Comparison of ENCODE assay signal across 19 cellular contexts in the genomic region with DNA sequence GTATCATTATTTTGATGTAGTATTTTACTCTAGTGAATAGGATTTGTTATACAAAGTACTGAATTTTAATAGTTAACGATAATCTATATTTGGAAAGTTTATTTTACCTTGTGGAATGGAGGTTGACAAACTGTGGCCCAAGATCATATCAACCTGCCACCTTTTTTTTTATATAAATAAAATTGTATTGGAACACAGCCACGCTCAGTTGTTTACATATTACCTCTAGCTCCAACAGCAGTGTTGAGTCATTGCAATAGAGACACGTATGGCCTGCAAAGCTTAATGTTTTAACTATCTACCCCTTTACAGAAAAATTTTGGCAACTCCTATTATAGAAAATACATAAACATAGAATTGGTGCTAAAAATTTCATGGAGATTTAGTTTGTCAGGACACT.
"Had no signal": no experiment of that assay in that cellular context is flagged by ENCODE, and none has a peak within 500 bp of the region (broad histone marks: within the 10 kb centered on the region; RNA-seq: fewer than 3 reads in every experiment).

No MANE protein-coding gene starts in this region.

- H3K36me3 Mint-ChIP-seq: immature natural killer cell, memory B cell, WTC11 had no signal

- H3K27ac ChIP-seq: ascending aorta, esophagus muscularis mucosa, upper lobe of left lung had no signal

- H3K4me3 Mint-ChIP-seq: activated naive CD8-positive, alpha-beta T cell treated with anti-CD3 and anti-CD28 coated beads, Interleukin-2, amount 50 U/mL, for 24 hours; activated T-helper 1 cell treated with anti-CD3 and anti-CD28 coated beads, Interleukin-12 subunit alpha, Interleukin-12 subunit beta, Interleukin-2, Interleukin-4 antibody, amounts not matched to agents 30 ng/mL and 10 ng/mL and 1 ng/mL, durations not matched to agents 14 hours and 24 hours and 36 hours; effector memory CD8-positive, alpha-beta T cell; immature natural killer cell; memory B cell; stimulated activated naive CD8-positive, alpha-beta T cell treated with anti-CD3 and anti-CD28 coated beads, Interleukin-15, Interleukin-2, amounts not matched to agents 100 ng/mL and 50 ng/mL, for 24 hours; WTC11 had no signal

- DNase-seq: activated CD4-positive, alpha-beta T cell treated with anti-CD3 and anti-CD28 coated beads for 48 hours; activated naive CD4-positive, alpha-beta T cell; activated naive CD8-positive, alpha-beta T cell treated with anti-CD3 and anti-CD28 coated beads, Interleukin-2, amount 50 U/mL, for 24 hours; central memory CD4-positive, alpha-beta T cell; cortex of kidney; effector memory CD8-positive, alpha-beta T cell; foreskin fibroblast; glutamatergic neuron; immature natural killer cell; left cardiac atrium; stimulated activated CD4-positive, alpha-beta T cell treated with anti-CD3 and anti-CD28 coated beads, Interleukin-15, amount 100 ng/mL, for 24 hours; stimulated activated CD4-positive, alpha-beta T cell treated with anti-CD3 and anti-CD28 coated beads, Interleukin-4, amount 100 ng/mL, for 24 hours; upper lobe of left lung had no signal

- H3K9me3 ChIP-seq: ascending aorta, esophagus muscularis mucosa, upper lobe of left lung had no signal

- H3K4me1 ChIP-seq: ascending aorta, upper lobe of left lung had no signal

- H3K4me3 ChIP-seq: ascending aorta, esophagus muscularis mucosa, upper lobe of left lung had no signal

- H3K36me3 ChIP-seq: ascending aorta, esophagus muscularis mucosa, upper lobe of left lung had no signal

- ATAC-seq: activated naive CD8-positive, alpha-beta T cell treated with anti-CD3 and anti-CD28 coated beads, Interleukin-2, amount 50 U/mL, for 24 hours; effector memory CD8-positive, alpha-beta T cell; left cardiac atrium; WTC11 had no signal

- H3K27me3 ChIP-seq: ascending aorta, esophagus muscularis mucosa, upper lobe of left lung had no signal

- H3K9me3 Mint-ChIP-seq: activated naive CD8-positive, alpha-beta T cell treated with anti-CD3 and anti-CD28 coated beads, Interleukin-2, amount 50 U/mL, for 24 hours; activated T-helper 1 cell treated with anti-CD3 and anti-CD28 coated beads, Interleukin-12 subunit alpha, Interleukin-12 subunit beta, Interleukin-2, Interleukin-4 antibody, amounts not matched to agents 30 ng/mL and 10 ng/mL and 1 ng/mL, durations not matched to agents 14 hours and 24 hours and 36 hours; effector memory CD8-positive, alpha-beta T cell had no signal

- H3K4me1 Mint-ChIP-seq: activated naive CD8-positive, alpha-beta T cell treated with anti-CD3 and anti-CD28 coated beads, Interleukin-2, amount 50 U/mL, for 24 hours; immature natural killer cell; memory B cell; WTC11 had no signal

- H3K27me3 Mint-ChIP-seq: activated naive CD8-positive, alpha-beta T cell treated with anti-CD3 and anti-CD28 coated beads, Interleukin-2, amount 50 U/mL, for 24 hours; effector memory CD8-positive, alpha-beta T cell; memory B cell; stimulated activated naive CD8-positive, alpha-beta T cell treated with anti-CD3 and anti-CD28 coated beads, Interleukin-15, Interleukin-2, amounts not matched to agents 100 ng/mL and 50 ng/mL, for 24 hours had no signal

- H3K27ac Mint-ChIP-seq: activated naive CD8-positive, alpha-beta T cell treated with anti-CD3 and anti-CD28 coated beads, Interleukin-2, amount 50 U/mL, for 24 hours; activated T-helper 1 cell treated with anti-CD3 and anti-CD28 coated beads, Interleukin-12 subunit alpha, Interleukin-12 subunit beta, Interleukin-2, Interleukin-4 antibody, amounts not matched to agents 30 ng/mL and 10 ng/mL and 1 ng/mL, durations not matched to agents 14 hours and 24 hours and 36 hours; effector memory CD8-positive, alpha-beta T cell; immature natural killer cell; memory B cell; stimulated activated naive CD8-positive, alpha-beta T cell treated with anti-CD3 and anti-CD28 coated beads, Interleukin-15, Interleukin-2, amounts not matched to agents 100 ng/mL and 50 ng/mL, for 24 hours; WTC11 had no signal
